Comparison of ENCODE assay signal across 8 cellular contexts in the genomic region with DNA sequence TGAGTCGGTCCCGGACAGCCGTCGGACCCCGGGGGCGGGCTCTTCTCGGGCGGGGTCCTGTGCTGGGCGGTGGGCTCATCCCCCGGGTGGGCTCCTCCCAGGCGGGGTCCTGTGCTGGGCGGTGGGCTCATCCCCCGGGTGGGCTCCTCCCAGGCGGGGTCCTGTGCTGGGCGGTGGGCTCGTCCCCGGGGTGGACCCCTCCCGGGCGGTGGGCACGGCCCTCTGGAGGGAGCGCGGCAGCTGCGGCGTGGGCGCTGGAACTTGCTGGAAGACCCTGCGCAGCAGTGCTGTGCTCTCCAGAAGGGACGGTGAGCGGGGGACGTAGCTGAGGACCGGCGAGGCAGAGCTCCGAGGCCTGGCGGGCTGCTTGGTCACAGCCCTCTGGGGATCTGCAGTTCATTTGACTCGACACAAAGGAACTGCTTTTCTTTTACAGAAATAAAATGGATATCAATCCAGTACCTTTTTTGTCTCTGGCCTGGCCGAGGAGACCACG. TPM values are rescaled to one million over a fixed set of nuclear protein-coding genes. Genes with fewer than 3 reads are reported as not detected.
DNase-seq lines count a peak whose midpoint lies in the region; ATAC-seq lines count a peak whose summit lies in the region.

No MANE protein-coding gene starts in this region.

- H3K4me3 ChIP-seq in iPS-11a (ENCODE audit: low read depth, low read length) = peak overlapping the region; percentile 71
- H3K4me3 ChIP-seq in skeletal muscle cell (ENCODE audit: low read depth, low read length) = peak overlapping the region; percentile 83

- peaks cover 10% of the 10 kb centered on the region for H3K27me3 Mint-ChIP-seq in activated T-cell treated with anti-CD3 and anti-CD28 coated beads, Interleukin-2, amount 50 U/mL, for 4 hours (ENCODE audit: low read depth)
- H3K27me3 Mint-ChIP-seq in activated naive CD8-positive, alpha-beta T cell treated with anti-CD3 and anti-CD28 coated beads for 36 hours = peaks cover 19% of the 10 kb centered on the region

- ATAC-seq in activated T-cell treated with anti-CD3 and anti-CD28 coated beads, Interleukin-2, amount 50 U/mL, for 4 hours = peak in 1 of 2 donors; percentile 26
- ATAC-seq in HG03378 (IDR thresholded peaks at IDR 0.05; ENCODE audit: unreplicated experiment) = no peak

- H3K27ac Mint-ChIP-seq in activated naive CD8-positive, alpha-beta T cell treated with anti-CD3 and anti-CD28 coated beads for 36 hours = no peak overlapping the region

- H3K4me1 Mint-ChIP-seq in activated T-cell treated with anti-CD3 and anti-CD28 coated beads, Interleukin-2, amount 50 U/mL, for 4 hours (ENCODE audit: low read depth) = peaks cover 6% of the 10 kb centered on the region
- peaks cover 14% of the 10 kb centered on the region for H3K4me1 Mint-ChIP-seq in activated naive CD8-positive, alpha-beta T cell treated with anti-CD3 and anti-CD28 coated beads for 36 hours

- no peak for DNase-seq in activated T-cell treated with anti-CD3 and anti-CD28 coated beads, Interleukin-2, amount 50 U/mL, for 4 hours
- DNase-seq in activated T-cell treated with anti-CD3 and anti-CD28 coated beads, Interleukin-2, amount 50 U/mL, for 48 hours = no peak
- DNase-seq in activated naive CD8-positive, alpha-beta T cell treated with anti-CD3 and anti-CD28 coated beads for 36 hours = no peak
- DNase-seq in skeletal muscle cell (ENCODE audit: low read depth) = no peak
- no peak for DNase-seq in SK-N-DZ (ENCODE audit: low spot score)
- DNase-seq in NOMO-1 treated with DMSO at 0.1 percent for 48 hours (lab: John Stamatoyannopoulos, UW; ENCODE audit: unreplicated experiment) = no peak

- peak overlapping the region; percentile 56 for H3K4me3 Mint-ChIP-seq in activated T-cell treated with anti-CD3 and anti-CD28 coated beads, Interleukin-2, amount 50 U/mL, for 4 hours
- H3K4me3 Mint-ChIP-seq in activated naive CD8-positive, alpha-beta T cell treated with anti-CD3 and anti-CD28 coated beads for 36 hours = peak overlapping the region; percentile 94

- no peaks in the 10 kb centered on the region for H3K9me3 Mint-ChIP-seq in activated T-cell treated with anti-CD3 and anti-CD28 coated beads, Interleukin-2, amount 50 U/mL, for 4 hours
- no peaks in the 10 kb centered on the region for H3K9me3 Mint-ChIP-seq in activated naive CD8-positive, alpha-beta T cell treated with anti-CD3 and anti-CD28 coated beads for 36 hours

- H3K36me3 Mint-ChIP-seq in activated T-cell treated with anti-CD3 and anti-CD28 coated beads, Interleukin-2, amount 50 U/mL, for 4 hours (ENCODE audit: insufficient read depth) = no peaks in the 10 kb centered on the region
- no peaks in the 10 kb centered on the region for H3K36me3 Mint-ChIP-seq in activated naive CD8-positive, alpha-beta T cell treated with anti-CD3 and anti-CD28 coated beads for 36 hours

RNA-seq across cellular contexts. Expression of a gene that starts 0.6 kb away (rescaled TPM):
- 10 to 100 TPM; 12.5 to 14.1 (median 12.8) TPM for total RNA-seq in activated T-cell treated with anti-CD3 and anti-CD28 coated beads, Interleukin-2, amount 50 U/mL, for 4 hours
- total RNA-seq in activated naive CD8-positive, alpha-beta T cell treated with anti-CD3 and anti-CD28 coated beads for 36 hours = 10 to 100 TPM; 18.3 to 21.2 TPM
- polyA plus RNA-seq in SK-N-DZ (2014; cell fraction: cytosol; rRNA removed) = 37.8 and 46.1 TPM in 2 replicates
- 39.7 and 61.3 TPM in 2 replicates for polyA plus RNA-seq in SK-N-DZ (2014; cell fraction: nucleus; rRNA removed)
